ENCODE assay signal across 1 cellular context in the genomic region with DNA sequence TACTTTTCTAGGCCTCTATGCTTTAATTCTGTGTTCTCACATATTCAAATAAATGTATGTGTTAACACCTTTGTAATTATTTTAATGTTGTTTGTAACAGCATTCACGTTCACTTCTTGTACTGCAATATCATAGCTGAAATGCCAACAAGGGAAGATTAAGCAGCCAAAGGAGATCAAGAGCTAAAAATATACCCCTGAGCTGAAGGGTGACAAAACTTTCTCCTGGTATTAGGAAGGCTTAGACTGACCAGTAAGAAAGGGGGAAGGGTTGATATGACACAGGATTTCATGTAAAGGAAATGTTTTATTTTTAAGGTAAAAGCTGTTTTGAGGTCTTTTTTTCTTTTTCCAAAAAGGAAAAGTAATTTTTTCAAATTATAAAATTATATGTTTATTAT.
TF ChIP-seq lines count a peak whose summit lies in the region.

No MANE protein-coding gene starts in this region.

TF ChIP-seq in HepG2, 621 proteins besides CTCF, POLR2A, EP300 and RAD21:
- TF ChIP-seq, protein P1, sequence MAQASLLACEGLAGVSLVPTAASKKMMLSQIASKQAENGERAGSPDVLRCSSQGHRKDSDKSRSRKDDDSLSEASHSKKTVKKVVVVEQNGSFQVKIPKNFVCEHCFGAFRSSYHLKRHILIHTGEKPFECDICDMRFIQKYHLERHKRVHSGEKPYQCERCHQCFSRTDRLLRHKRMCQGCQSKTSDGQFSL (CRISPR knock-in tag; IDR thresholded peaks at IDR 0.05) = no peak
- TF ChIP-seq SIN3B (IDR thresholded peaks at IDR 0.05; ENCODE audit: low read length) (no peak), ZBTB1 (CRISPR knock-in tag; IDR thresholded peaks at IDR 0.05; ENCODE audit: borderline replicate concordance) (no peak), TP53 (CRISPR knock-in tag; conservative IDR thresholded peaks at IDR 0.05) (no peak), SMYD3 (CRISPR knock-in tag; IDR thresholded peaks at IDR 0.05) (no peak), ZNF235 (CRISPR knock-in tag; IDR thresholded peaks at IDR 0.05; ENCODE audit: borderline replicate concordance) (no peak), ZNF850 (CRISPR knock-in tag; conservative IDR thresholded peaks at IDR 0.05) (no peak), NFATC3 (CRISPR knock-in tag; IDR thresholded peaks at IDR 0.05) (no peak), PRPF4 (IDR thresholded peaks at IDR 0.05; ENCODE audit: low read depth, low read length, poor library complexity, severe bottlenecking) (no peak), ZNF124 (CRISPR knock-in tag; IDR thresholded peaks at IDR 0.05) (no peak), ZNF496 (CRISPR knock-in tag; IDR thresholded peaks at IDR 0.05; ENCODE audit: insufficient replicate concordance) (no peak), ZNF737 (CRISPR knock-in tag; IDR thresholded peaks at IDR 0.05; ENCODE audit: borderline replicate concordance) (no peak), MIER3 (CRISPR knock-in tag; IDR thresholded peaks at IDR 0.05; ENCODE audit: borderline replicate concordance) (no peak)
- TF ChIP-seq, protein P2, sequence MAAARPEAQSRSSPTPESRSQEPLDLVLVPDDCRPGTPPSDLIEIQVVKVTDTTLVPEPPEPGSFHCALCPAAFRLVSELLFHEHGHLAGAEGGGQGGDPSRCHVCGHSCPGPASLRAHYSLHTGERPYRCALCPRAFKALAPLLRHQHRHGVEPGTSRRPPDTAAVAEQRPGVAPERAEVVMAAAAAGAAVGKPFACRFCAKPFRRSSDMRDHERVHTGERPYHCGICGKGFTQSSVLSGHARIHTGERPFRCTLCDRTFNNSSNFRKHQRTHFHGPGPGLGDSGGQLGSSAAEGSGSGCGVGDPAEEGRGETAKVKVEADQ (CRISPR knock-in tag; IDR thresholded peaks at IDR 0.05; ENCODE audit: borderline replicate concordance) = no peak
- TF ChIP-seq, protein P3, sequence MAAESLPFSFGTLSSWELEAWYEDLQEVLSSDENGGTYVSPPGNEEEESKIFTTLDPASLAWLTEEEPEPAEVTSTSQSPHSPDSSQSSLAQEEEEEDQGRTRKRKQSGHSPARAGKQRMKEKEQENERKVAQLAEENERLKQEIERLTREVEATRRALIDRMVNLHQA (CRISPR knock-in tag; IDR thresholded peaks at IDR 0.05) = no peak
- TF ChIP-seq, protein P4, sequence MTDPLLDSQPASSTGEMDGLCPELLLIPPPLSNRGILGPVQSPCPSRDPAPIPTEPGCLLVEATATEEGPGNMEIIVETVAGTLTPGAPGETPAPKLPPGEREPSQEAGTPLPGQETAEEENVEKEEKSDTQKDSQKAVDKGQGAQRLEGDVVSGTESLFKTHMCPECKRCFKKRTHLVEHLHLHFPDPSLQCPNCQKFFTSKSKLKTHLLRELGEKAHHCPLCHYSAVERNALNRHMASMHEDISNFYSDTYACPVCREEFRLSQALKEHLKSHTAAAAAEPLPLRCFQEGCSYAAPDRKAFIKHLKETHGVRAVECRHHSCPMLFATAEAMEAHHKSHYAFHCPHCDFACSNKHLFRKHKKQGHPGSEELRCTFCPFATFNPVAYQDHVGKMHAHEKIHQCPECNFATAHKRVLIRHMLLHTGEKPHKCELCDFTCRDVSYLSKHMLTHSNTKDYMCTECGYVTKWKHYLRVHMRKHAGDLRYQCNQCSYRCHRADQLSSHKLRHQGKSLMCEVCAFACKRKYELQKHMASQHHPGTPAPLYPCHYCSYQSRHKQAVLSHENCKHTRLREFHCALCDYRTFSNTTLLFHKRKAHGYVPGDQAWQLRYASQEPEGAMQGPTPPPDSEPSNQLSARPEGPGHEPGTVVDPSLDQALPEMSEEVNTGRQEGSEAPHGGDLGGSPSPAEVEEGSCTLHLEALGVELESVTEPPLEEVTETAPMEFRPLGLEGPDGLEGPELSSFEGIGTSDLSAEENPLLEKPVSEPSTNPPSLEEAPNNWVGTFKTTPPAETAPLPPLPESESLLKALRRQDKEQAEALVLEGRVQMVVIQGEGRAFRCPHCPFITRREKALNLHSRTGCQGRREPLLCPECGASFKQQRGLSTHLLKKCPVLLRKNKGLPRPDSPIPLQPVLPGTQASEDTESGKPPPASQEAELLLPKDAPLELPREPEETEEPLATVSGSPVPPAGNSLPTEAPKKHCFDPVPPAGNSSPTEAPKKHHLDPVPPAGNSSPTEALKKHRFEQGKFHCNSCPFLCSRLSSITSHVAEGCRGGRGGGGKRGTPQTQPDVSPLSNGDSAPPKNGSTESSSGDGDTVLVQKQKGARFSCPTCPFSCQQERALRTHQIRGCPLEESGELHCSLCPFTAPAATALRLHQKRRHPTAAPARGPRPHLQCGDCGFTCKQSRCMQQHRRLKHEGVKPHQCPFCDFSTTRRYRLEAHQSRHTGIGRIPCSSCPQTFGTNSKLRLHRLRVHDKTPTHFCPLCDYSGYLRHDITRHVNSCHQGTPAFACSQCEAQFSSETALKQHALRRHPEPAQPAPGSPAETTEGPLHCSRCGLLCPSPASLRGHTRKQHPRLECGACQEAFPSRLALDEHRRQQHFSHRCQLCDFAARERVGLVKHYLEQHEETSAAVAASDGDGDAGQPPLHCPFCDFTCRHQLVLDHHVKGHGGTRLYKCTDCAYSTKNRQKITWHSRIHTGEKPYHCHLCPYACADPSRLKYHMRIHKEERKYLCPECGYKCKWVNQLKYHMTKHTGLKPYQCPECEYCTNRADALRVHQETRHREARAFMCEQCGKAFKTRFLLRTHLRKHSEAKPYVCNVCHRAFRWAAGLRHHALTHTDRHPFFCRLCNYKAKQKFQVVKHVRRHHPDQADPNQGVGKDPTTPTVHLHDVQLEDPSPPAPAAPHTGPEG (CRISPR knock-in tag; IDR thresholded peaks at IDR 0.05) = no peak
- TF ChIP-seq, protein P5, sequence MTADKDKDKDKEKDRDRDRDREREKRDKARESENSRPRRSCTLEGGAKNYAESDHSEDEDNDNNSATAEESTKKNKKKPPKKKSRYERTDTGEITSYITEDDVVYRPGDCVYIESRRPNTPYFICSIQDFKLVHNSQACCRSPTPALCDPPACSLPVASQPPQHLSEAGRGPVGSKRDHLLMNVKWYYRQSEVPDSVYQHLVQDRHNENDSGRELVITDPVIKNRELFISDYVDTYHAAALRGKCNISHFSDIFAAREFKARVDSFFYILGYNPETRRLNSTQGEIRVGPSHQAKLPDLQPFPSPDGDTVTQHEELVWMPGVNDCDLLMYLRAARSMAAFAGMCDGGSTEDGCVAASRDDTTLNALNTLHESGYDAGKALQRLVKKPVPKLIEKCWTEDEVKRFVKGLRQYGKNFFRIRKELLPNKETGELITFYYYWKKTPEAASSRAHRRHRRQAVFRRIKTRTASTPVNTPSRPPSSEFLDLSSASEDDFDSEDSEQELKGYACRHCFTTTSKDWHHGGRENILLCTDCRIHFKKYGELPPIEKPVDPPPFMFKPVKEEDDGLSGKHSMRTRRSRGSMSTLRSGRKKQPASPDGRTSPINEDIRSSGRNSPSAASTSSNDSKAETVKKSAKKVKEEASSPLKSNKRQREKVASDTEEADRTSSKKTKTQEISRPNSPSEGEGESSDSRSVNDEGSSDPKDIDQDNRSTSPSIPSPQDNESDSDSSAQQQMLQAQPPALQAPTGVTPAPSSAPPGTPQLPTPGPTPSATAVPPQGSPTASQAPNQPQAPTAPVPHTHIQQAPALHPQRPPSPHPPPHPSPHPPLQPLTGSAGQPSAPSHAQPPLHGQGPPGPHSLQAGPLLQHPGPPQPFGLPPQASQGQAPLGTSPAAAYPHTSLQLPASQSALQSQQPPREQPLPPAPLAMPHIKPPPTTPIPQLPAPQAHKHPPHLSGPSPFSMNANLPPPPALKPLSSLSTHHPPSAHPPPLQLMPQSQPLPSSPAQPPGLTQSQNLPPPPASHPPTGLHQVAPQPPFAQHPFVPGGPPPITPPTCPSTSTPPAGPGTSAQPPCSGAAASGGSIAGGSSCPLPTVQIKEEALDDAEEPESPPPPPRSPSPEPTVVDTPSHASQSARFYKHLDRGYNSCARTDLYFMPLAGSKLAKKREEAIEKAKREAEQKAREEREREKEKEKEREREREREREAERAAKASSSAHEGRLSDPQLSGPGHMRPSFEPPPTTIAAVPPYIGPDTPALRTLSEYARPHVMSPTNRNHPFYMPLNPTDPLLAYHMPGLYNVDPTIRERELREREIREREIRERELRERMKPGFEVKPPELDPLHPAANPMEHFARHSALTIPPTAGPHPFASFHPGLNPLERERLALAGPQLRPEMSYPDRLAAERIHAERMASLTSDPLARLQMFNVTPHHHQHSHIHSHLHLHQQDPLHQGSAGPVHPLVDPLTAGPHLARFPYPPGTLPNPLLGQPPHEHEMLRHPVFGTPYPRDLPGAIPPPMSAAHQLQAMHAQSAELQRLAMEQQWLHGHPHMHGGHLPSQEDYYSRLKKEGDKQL (CRISPR knock-in tag; IDR thresholded peaks at IDR 0.05; ENCODE audit: low read depth) = no peak
